ENCODE assay signal across 16 cellular contexts in genomic region chr10:33547976-33548375, GRCh38.
"Had no signal": no experiment of that assay in that cellular context is flagged by ENCODE, and none has a peak within 500 bp of the region (broad histone marks: within the 10 kb centered on the region; RNA-seq: fewer than 3 reads in every experiment).

No MANE protein-coding gene starts in this region.

- H3K27ac Mint-ChIP-seq: activated B cell treated with CpG ODN at 0.5 μM for 24 hours; immature natural killer cell; nephron progenitor cell; progenitor cell of endocrine pancreas; stimulated activated naive B cell treated with anti-CD40 and anti-IgM and Interleukin-4, amounts not matched to agents 10 μg/mL and 1 μg/mL and 100 μg/mL, for 72 hours had no signal

- H3K4me1 Mint-ChIP-seq: activated B cell treated with CpG ODN at 0.5 μM for 24 hours; immature natural killer cell; nephron progenitor cell; stimulated activated naive B cell treated with anti-CD40 and anti-IgM and Interleukin-4, amounts not matched to agents 10 μg/mL and 1 μg/mL and 100 μg/mL, for 72 hours had no signal

- H3K27me3 Mint-ChIP-seq: activated B cell treated with CpG ODN at 0.5 μM for 24 hours had no signal

- DNase-seq: activated B cell treated with CpG ODN at 0.5 μM for 24 hours; activated CD4-positive, alpha-beta T cell treated with anti-CD3 and anti-CD28 coated beads, Interleukin-2, amount 50 U/mL, for 1 hour; activated CD8-positive, alpha-beta memory T cell treated with anti-CD3 and anti-CD28 coated beads for 24 hours; aorta; head of caudate nucleus; immature natural killer cell; nephron progenitor cell; stimulated activated CD4-positive, alpha-beta T cell treated with anti-CD3 and anti-CD28 coated beads, Interleukin-2, amount 100 ng/mL, for 48 hours; stimulated activated naive B cell treated with anti-CD40 and anti-IgM and Interleukin-4, amounts not matched to agents 10 μg/mL and 1 μg/mL and 100 μg/mL, for 72 hours; thyroid gland had no signal

- H3K4me3 Mint-ChIP-seq: activated B cell treated with CpG ODN at 0.5 μM for 24 hours; immature natural killer cell; nephron progenitor cell; stimulated activated naive B cell treated with anti-CD40 and anti-IgM and Interleukin-4, amounts not matched to agents 10 μg/mL and 1 μg/mL and 100 μg/mL, for 72 hours had no signal

- H3K27me3 ChIP-seq: breast epithelium, right atrium auricular region, thyroid gland had no signal

- FAIRE-seq: frontal cortex, TTC549 had no signal

- H3K4me3 ChIP-seq: breast epithelium, right atrium auricular region, thyroid gland had no signal

- H3K36me3 Mint-ChIP-seq: stimulated activated naive B cell treated with anti-CD40 and anti-IgM and Interleukin-4, amounts not matched to agents 10 μg/mL and 1 μg/mL and 100 μg/mL, for 72 hours had no signal

- H3K9me3 ChIP-seq: breast epithelium, thyroid gland had no signal

- H3K27ac ChIP-seq: breast epithelium, epithelial cell of prostate, right atrium auricular region, thyroid gland had no signal

- H3K36me3 ChIP-seq: breast epithelium, right atrium auricular region, thyroid gland had no signal
